In the genomic region with DNA sequence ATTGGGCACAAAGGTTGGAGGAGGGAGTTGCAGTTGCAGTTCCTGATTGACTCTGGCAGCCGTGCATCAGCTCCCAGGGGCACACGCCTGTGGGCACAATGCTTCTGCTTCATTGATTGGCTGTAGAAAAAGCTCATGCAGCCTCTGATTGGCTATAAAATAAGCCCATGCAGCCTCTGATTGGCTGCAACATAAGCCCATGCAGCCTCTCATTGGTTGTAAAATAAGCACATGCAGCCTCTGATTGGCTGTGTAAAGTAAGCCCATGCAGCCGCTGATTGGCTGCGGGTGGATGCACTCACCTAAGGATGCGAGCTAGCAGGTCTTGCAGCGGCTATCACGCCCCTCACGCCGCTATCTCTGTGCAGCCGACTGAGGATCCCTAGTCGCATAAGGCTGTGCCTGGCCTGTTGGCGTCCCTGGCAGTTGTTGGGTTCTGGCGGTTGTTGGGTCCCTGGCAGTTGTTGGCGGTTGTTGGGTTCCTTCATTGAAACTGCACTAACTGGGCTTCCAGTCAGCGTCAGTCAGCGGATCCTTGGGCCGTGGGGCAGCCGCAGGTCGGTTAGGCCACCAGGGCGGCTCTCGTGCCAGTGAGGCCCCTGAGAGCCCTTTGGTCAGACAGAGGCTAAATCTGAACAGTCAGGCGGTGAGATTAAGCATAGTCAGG, we compare ENCODE assay signal across 15 cellular contexts. TPM values are rescaled to one million over a fixed set of nuclear protein-coding genes. Genes with fewer than 3 reads are reported as not detected.
DNase-seq lines count a peak whose midpoint lies in the region; ATAC-seq and TF ChIP-seq lines count a peak whose summit lies in the region.
"Had no signal": no experiment of that assay in that cellular context is flagged by ENCODE, and none has a peak within 500 bp of the region (broad histone marks: within the 10 kb centered on the region; RNA-seq: fewer than 3 reads in every experiment).

A gene (plus strand): TSS at position 295 of the 667 bp plus-strand sequence. CDS start 12,993 bp downstream, outside the sequence.

- 0 out of 2 replicates have a peak within 1 kb of the TSS, but pooled peaks have one; percentile 66 for H2AFZ ChIP-seq in GM23338

- peaks cover 14% of the 10 kb centered on the region for H3K36me3 Mint-ChIP-seq in activated CD8-positive, alpha-beta T cell treated with anti-CD3 and anti-CD28 coated beads, Interleukin-2, amount 10 ng/mL, durations not matched to agents 7 days and 5 days (ENCODE audit: low read depth)
- no peaks in the 10 kb centered on the region for H3K36me3 Mint-ChIP-seq in activated CD8-positive, alpha-beta T cell treated with anti-CD3 and anti-CD28 coated beads for 36 hours (ENCODE audit: low read depth)
- 0 out of 3 replicates have a peak, but pooled peaks cover 3% of the 10 kb centered on the region for H3K36me3 Mint-ChIP-seq in GM23338 (ENCODE audit: low read depth)
- peaks cover 7% of the 10 kb centered on the region for H3K36me3 Mint-ChIP-seq in activated T-helper 2 cell treated with anti-CD3 and anti-CD28 coated beads, Interferon-gamma antibody, Interleukin-2, Interleukin-4, amounts not matched to agents 10 μg/mL and 5 μg/mL and 100 μg/mL, durations not matched to agents 14 hours and 24 hours and 36 hours (ENCODE audit: low read depth)

- no peak for TF ChIP-seq CTCF in activated CD8-positive, alpha-beta T cell treated with anti-CD3 and anti-CD28 coated beads for 36 hours (IDR thresholded peaks at IDR 0.05)
- peak; percentile 20 to 28; a peak in 1 of 4 replicates for TF ChIP-seq CTCF in GM23338 (conservative IDR thresholded peaks at IDR 0.05; ENCODE audit: low read depth in 2 of 2)

- H3K4me1 ChIP-seq in GM23338 (ENCODE audit: insufficient read depth): no peaks in the 10 kb centered on the region

- no peak for DNase-seq in activated CD8-positive, alpha-beta T cell treated with anti-CD3 and anti-CD28 coated beads, Interleukin-2, amount 10 ng/mL, durations not matched to agents 7 days and 5 days
- no peak for DNase-seq in activated CD8-positive, alpha-beta T cell treated with anti-CD3 and anti-CD28 coated beads for 36 hours
- DNase-seq in GM23338 (ENCODE audit: low spot score) (peak; percentile 48), iPS-NIHi7 (ENCODE audit: extremely low spot score) (peak; percentile 31), foreskin melanocyte (no peak)
- DNase-seq in activated T-helper 2 cell treated with anti-CD3 and anti-CD28 coated beads, Interferon-gamma antibody, Interleukin-2, Interleukin-4, amounts not matched to agents 10 μg/mL and 5 μg/mL and 100 μg/mL, durations not matched to agents 14 hours and 24 hours and 36 hours (ENCODE audit: low spot score): no peak
- DNase-seq in stimulated activated CD4-positive, alpha-beta T cell treated with anti-CD3 and anti-CD28 coated beads, Interleukin-12 subunit alpha, Interleukin-12 subunit beta, amount 100 ng/mL, for 4 hours: no peak
- DNase-seq in activated T-cell treated with anti-CD3 and anti-CD28 coated beads, Interleukin-2, amount 50 U/mL, for 48 hours: no peak
- DNase-seq: DMS79 treated with DMSO at 0.1 percent for 48 hours, GDM1, NCI-H146, NCI-H2081 treated with DMSO at 0.1 percent for 48 hours, NCI-H524, SIG-M5 had no signal

- no peak within 1 kb of the TSS for H3K27ac ChIP-seq in GM23338 (ENCODE audit: low read depth)

- intact Hi-C loops in activated CD8-positive, alpha-beta T cell treated with anti-CD3 and anti-CD28 coated beads for 36 hours (cut with micrococcal nuclease): no loop called here
- intact Hi-C loops in activated T-helper 2 cell treated with anti-CD3 and anti-CD28 coated beads, Interferon-gamma antibody, Interleukin-2, Interleukin-4, amounts not matched to agents 10 μg/mL and 5 μg/mL and 100 μg/mL, durations not matched to agents 14 hours and 24 hours and 36 hours (cut with micrococcal nuclease): no loop called here

- H3K27ac Mint-ChIP-seq in activated CD8-positive, alpha-beta T cell treated with anti-CD3 and anti-CD28 coated beads, Interleukin-2, amount 10 ng/mL, durations not matched to agents 7 days and 5 days: peak within 1 kb of the TSS; percentile 42
- H3K27ac Mint-ChIP-seq in activated CD8-positive, alpha-beta T cell treated with anti-CD3 and anti-CD28 coated beads for 36 hours: no peak within 1 kb of the TSS
- no peak within 1 kb of the TSS for H3K27ac Mint-ChIP-seq in GM23338
- H3K27ac Mint-ChIP-seq in activated T-helper 2 cell treated with anti-CD3 and anti-CD28 coated beads, Interferon-gamma antibody, Interleukin-2, Interleukin-4, amounts not matched to agents 10 μg/mL and 5 μg/mL and 100 μg/mL, durations not matched to agents 14 hours and 24 hours and 36 hours: peak within 1 kb of the TSS; percentile 8

- H3K27me3 Mint-ChIP-seq in activated CD8-positive, alpha-beta T cell treated with anti-CD3 and anti-CD28 coated beads, Interleukin-2, amount 10 ng/mL, durations not matched to agents 7 days and 5 days (ENCODE audit: low read depth): no peaks in the 10 kb centered on the region
- H3K27me3 Mint-ChIP-seq in activated CD8-positive, alpha-beta T cell treated with anti-CD3 and anti-CD28 coated beads for 36 hours: peaks cover 5% of the 10 kb centered on the region
- H3K27me3 Mint-ChIP-seq in GM23338 (ENCODE audit: insufficient read depth, low read depth, poor library complexity): no peaks in the 10 kb centered on the region
- H3K27me3 Mint-ChIP-seq in activated T-helper 2 cell treated with anti-CD3 and anti-CD28 coated beads, Interferon-gamma antibody, Interleukin-2, Interleukin-4, amounts not matched to agents 10 μg/mL and 5 μg/mL and 100 μg/mL, durations not matched to agents 14 hours and 24 hours and 36 hours (ENCODE audit: low read depth): no peaks in the 10 kb centered on the region

- ATAC-seq in activated CD8-positive, alpha-beta T cell treated with anti-CD3 and anti-CD28 coated beads, Interleukin-2, amount 10 ng/mL, durations not matched to agents 7 days and 5 days: no peak
- ATAC-seq in activated CD8-positive, alpha-beta T cell treated with anti-CD3 and anti-CD28 coated beads for 36 hours: no peak
- no peak; the same call in 2 of the 3 replicates for ATAC-seq in GM23338

- no peak within 1 kb of the TSS for H3K4me2 ChIP-seq in GM23338

- POLR2A ChIA-PET in activated CD8-positive, alpha-beta T cell treated with anti-CD3 and anti-CD28 coated beads, Interleukin-2, amount 10 ng/mL, durations not matched to agents 7 days and 5 days (lab: Charles Lee): no interaction called here
- POLR2A ChIA-PET in activated CD8-positive, alpha-beta T cell treated with anti-CD3 and anti-CD28 coated beads for 36 hours (lab: Charles Lee): no interaction called here

- H3K36me3 ChIP-seq in GM23338 (ENCODE audit: insufficient read depth): no peaks in the 10 kb centered on the region

- H3K79me2 ChIP-seq in GM23338 (replicated peaks; ENCODE audit: insufficient read depth): no peaks in the 10 kb centered on the region

- no peaks in the 10 kb centered on the region for H3K9me3 Mint-ChIP-seq in activated CD8-positive, alpha-beta T cell treated with anti-CD3 and anti-CD28 coated beads, Interleukin-2, amount 10 ng/mL, durations not matched to agents 7 days and 5 days (ENCODE audit: insufficient read depth)
- no peaks in the 10 kb centered on the region for H3K9me3 Mint-ChIP-seq in activated CD8-positive, alpha-beta T cell treated with anti-CD3 and anti-CD28 coated beads for 36 hours
- H3K9me3 Mint-ChIP-seq in GM23338: peaks cover 34% of the 10 kb centered on the region
- H3K9me3 Mint-ChIP-seq in activated T-helper 2 cell treated with anti-CD3 and anti-CD28 coated beads, Interferon-gamma antibody, Interleukin-2, Interleukin-4, amounts not matched to agents 10 μg/mL and 5 μg/mL and 100 μg/mL, durations not matched to agents 14 hours and 24 hours and 36 hours: peaks cover 4% of the 10 kb centered on the region

- H3K4me3 ChIP-seq in GM23338: no peak within 1 kb of the TSS

- H3K4me3 Mint-ChIP-seq in activated CD8-positive, alpha-beta T cell treated with anti-CD3 and anti-CD28 coated beads, Interleukin-2, amount 10 ng/mL, durations not matched to agents 7 days and 5 days: no peak within 1 kb of the TSS
- no peak within 1 kb of the TSS for H3K4me3 Mint-ChIP-seq in activated CD8-positive, alpha-beta T cell treated with anti-CD3 and anti-CD28 coated beads for 36 hours
- H3K4me3 Mint-ChIP-seq in GM23338: no peak within 1 kb of the TSS
- H3K4me3 Mint-ChIP-seq in activated T-helper 2 cell treated with anti-CD3 and anti-CD28 coated beads, Interferon-gamma antibody, Interleukin-2, Interleukin-4, amounts not matched to agents 10 μg/mL and 5 μg/mL and 100 μg/mL, durations not matched to agents 14 hours and 24 hours and 36 hours (ENCODE audit: low read depth): no peak within 1 kb of the TSS

- H3K27me3 ChIP-seq in GM23338 (ENCODE audit: insufficient read depth): no peaks in the 10 kb centered on the region

- no peaks in the 10 kb centered on the region for H3F3A ChIP-seq in GM23338 (replicated peaks; ENCODE audit: low read depth)

- peaks cover 80% of the 10 kb centered on the region for H3K4me1 Mint-ChIP-seq in activated CD8-positive, alpha-beta T cell treated with anti-CD3 and anti-CD28 coated beads, Interleukin-2, amount 10 ng/mL, durations not matched to agents 7 days and 5 days (ENCODE audit: low read depth)
- peaks cover 7% of the 10 kb centered on the region for H3K4me1 Mint-ChIP-seq in activated CD8-positive, alpha-beta T cell treated with anti-CD3 and anti-CD28 coated beads for 36 hours (ENCODE audit: low read depth)
- no peaks in the 10 kb centered on the region for H3K4me1 Mint-ChIP-seq in GM23338
- H3K4me1 Mint-ChIP-seq in activated T-helper 2 cell treated with anti-CD3 and anti-CD28 coated beads, Interferon-gamma antibody, Interleukin-2, Interleukin-4, amounts not matched to agents 10 μg/mL and 5 μg/mL and 100 μg/mL, durations not matched to agents 14 hours and 24 hours and 36 hours (ENCODE audit: low read depth): peaks cover 64% of the 10 kb centered on the region

- CTCF ChIA-PET in activated CD8-positive, alpha-beta T cell treated with anti-CD3 and anti-CD28 coated beads, Interleukin-2, amount 10 ng/mL, durations not matched to agents 7 days and 5 days (lab: Charles Lee): interaction anchor here (3.1 kb wide), 1 partner anchor 9 kb away, joined by 20 read pairs; no protein-coding TSS in a partner anchor
- CTCF ChIA-PET in activated CD8-positive, alpha-beta T cell treated with anti-CD3 and anti-CD28 coated beads for 36 hours (lab: Charles Lee): interaction anchor here (2.3 kb wide), 1 partner anchor 9 kb away, joined by 10 read pairs; no protein-coding TSS in a partner anchor

- H4K20me1 ChIP-seq in GM23338 (replicated peaks; ENCODE audit: insufficient read depth): no peaks in the 10 kb centered on the region

- no peaks in the 10 kb centered on the region; the same call in 1 of the 2 replicates for H3K9me2 ChIP-seq in GM23338 (ENCODE audit: insufficient read depth)

RNA-seq across cellular contexts. Expression of the gene that starts here (rescaled TPM):
- not detected for total RNA-seq in activated CD8-positive, alpha-beta T cell treated with anti-CD3 and anti-CD28 coated beads, Interleukin-2, amount 10 ng/mL, durations not matched to agents 7 days and 5 days
- not detected for total RNA-seq in activated CD8-positive, alpha-beta T cell treated with anti-CD3 and anti-CD28 coated beads for 36 hours
- not detected in 2 replicates for total RNA-seq in GM23338 (2014; rRNA removed; shearing (Covaris generic))
- polyA plus RNA-seq in GM23338 (2016; fragmentation: Nextera tagmentation; extraction: Ambion mirVana): not detected in 2 replicates
- not detected in 2 replicates for total RNA-seq in activated T-helper 2 cell treated with anti-CD3 and anti-CD28 coated beads, Interferon-gamma antibody, Interleukin-2, Interleukin-4, amounts not matched to agents 10 μg/mL and 5 μg/mL and 100 μg/mL, durations not matched to agents 14 hours and 24 hours and 36 hours
- total RNA-seq: A673 had no signal

Comparison
In these comparisons a context has a peak if more than half of its experiments do, and no peak if none do; other contexts are left out.
1. H3K27ac Mint-ChIP-seq: peak in activated CD8-positive, alpha-beta T cell treated with anti-CD3 and anti-CD28 coated beads, Interleukin-2, amount 10 ng/mL, durations not matched to agents 7 days and 5 days (single experiment) and activated T-helper 2 cell treated with anti-CD3 and anti-CD28 coated beads, Interferon-gamma antibody, Interleukin-2, Interleukin-4, amounts not matched to agents 10 μg/mL and 5 μg/mL and 100 μg/mL, durations not matched to agents 14 hours and 24 hours and 36 hours (single experiment); none in activated CD8-positive, alpha-beta T cell treated with anti-CD3 and anti-CD28 coated beads for 36 hours (single experiment) and GM23338 (single experiment).
2. Peak in DNase-seq in GM23338; RNA of the gene not detected or under 1 TPM.